Comparison of ENCODE assay signal across 20 cellular contexts in the genomic region with DNA sequence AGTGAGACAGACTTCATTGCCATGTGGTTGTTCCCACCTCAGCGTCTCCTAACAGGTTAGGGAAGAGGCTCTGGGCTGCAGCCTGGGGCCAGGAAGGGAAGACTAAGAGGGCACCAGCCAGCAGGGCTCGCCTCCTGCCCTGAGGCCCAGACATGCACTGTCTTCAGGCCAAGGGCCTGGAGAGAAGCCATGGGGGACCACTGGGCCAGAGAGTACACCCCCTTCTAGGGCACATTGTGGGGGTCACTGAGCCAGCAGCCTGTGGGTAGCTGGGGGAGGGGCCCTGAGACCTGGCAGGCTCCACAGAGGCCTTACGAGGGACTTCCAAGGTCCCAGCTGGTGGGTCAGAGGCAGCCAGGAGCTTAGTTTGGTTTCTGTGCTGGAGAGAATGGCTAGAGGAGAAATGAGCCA. TPM values are rescaled to one million over a fixed set of nuclear protein-coding genes. Genes with fewer than 3 reads are reported as not detected.
A peak's percentile ranks its signal among the peaks of the same experiment; 100 is the strongest.
DNase-seq lines count a peak whose midpoint lies in the region; ATAC-seq and TF ChIP-seq lines count a peak whose summit lies in the region.
"Had no signal": no experiment of that assay in that cellular context is flagged by ENCODE, and none has a peak within 500 bp of the region (broad histone marks: within the 10 kb centered on the region; RNA-seq: fewer than 3 reads in every experiment).

No MANE protein-coding gene starts in this region.

- H3K36me3 ChIP-seq in lower lobe of right lung: no peaks in the 10 kb centered on the region
- no peaks in the 10 kb centered on the region for H3K36me3 ChIP-seq in testis (ENCODE audit: low read depth, missing control alignments)

- H3K4me1 ChIP-seq in lower lobe of right lung: peaks cover 14% of the 10 kb centered on the region
- H3K4me1 ChIP-seq in testis: peaks cover 39% of the 10 kb centered on the region
- H3K4me1 ChIP-seq: Peyer's patch had no signal

- peak in 1 of 10 donors; percentile 68 for DNase-seq in dorsolateral prefrontal cortex
- DNase-seq in lower lobe of right lung: no peak
- no peak for DNase-seq in testis
- DNase-seq in activated CD4-positive, alpha-beta T cell treated with anti-CD3 and anti-CD28 coated beads, Interleukin-2, amount 50 U/mL, for 48 hours: no peak
- DNase-seq in activated naive CD8-positive, alpha-beta T cell treated with anti-CD3 and anti-CD28 coated beads for 36 hours: no peak
- DNase-seq: GDM1; H9; MV-4-11; NCI-H1417; NCI-H187; NCI-H2107; NCI-H510A; NCI-H748 treated with DMSO at 0.1 percent for 48 hours; NK-92 treated with Interleukin-12 subunit alpha and Interleukin-12 subunit beta, amount 100 ng/mL, for 24 hours; Peyer's patch had no signal

- no peak for TF ChIP-seq POLR2A in testis (IDR thresholded peaks at IDR 0.05)

- intact Hi-C loops in dorsolateral prefrontal cortex (cut with DNase I) (loop anchor here in 1 of 2 donors (10.0 kb wide), 1 partner anchor 243 kb away; a partner anchor contains a TSS), lower lobe of right lung (cut with DNase I) (no loop called here), testis (cut with DNase I; ENCODE audit: low total_unique reads) (no loop called here)

- 60% methylated on average over 2 to 3 of the region's 3 CpGs for WGBS in testis, 2 donors

- H3K4me3 Mint-ChIP-seq in activated naive CD8-positive, alpha-beta T cell treated with anti-CD3 and anti-CD28 coated beads for 36 hours: no peak overlapping the region
- H3K4me3 Mint-ChIP-seq: CD14-positive monocyte, H9 had no signal

- H3K27me3 Mint-ChIP-seq in activated naive CD8-positive, alpha-beta T cell treated with anti-CD3 and anti-CD28 coated beads for 36 hours: no peaks in the 10 kb centered on the region

- no peaks in the 10 kb centered on the region for H3K36me3 Mint-ChIP-seq in activated naive CD8-positive, alpha-beta T cell treated with anti-CD3 and anti-CD28 coated beads for 36 hours

- H3K9me3 Mint-ChIP-seq in activated naive CD8-positive, alpha-beta T cell treated with anti-CD3 and anti-CD28 coated beads for 36 hours: no peaks in the 10 kb centered on the region
- H3K9me3 Mint-ChIP-seq: H9 had no signal

- TF ChIP-seq CTCF in dorsolateral prefrontal cortex (IDR thresholded peaks at IDR 0.05 in 54 of 56, conservative IDR thresholded peaks at IDR 0.05 in 2 of 56; ENCODE audit: low read depth in 1 of 56, partially characterized antibody in 56 of 56) (no peak), lower lobe of right lung (IDR thresholded peaks at IDR 0.05) (no peak), testis (IDR thresholded peaks at IDR 0.05) (no peak)

- H3K27ac Mint-ChIP-seq in activated naive CD8-positive, alpha-beta T cell treated with anti-CD3 and anti-CD28 coated beads for 36 hours: no peak overlapping the region

- no peak overlapping the region for H3K4me3 ChIP-seq in dorsolateral prefrontal cortex
- no peak overlapping the region for H3K4me3 ChIP-seq in lower lobe of right lung
- H3K4me3 ChIP-seq in testis: no peak overlapping the region
- H3K4me3 ChIP-seq: Peyer's patch had no signal

- ATAC-seq in lower lobe of right lung (no peak), HG02870 (IDR thresholded peaks at IDR 0.05; ENCODE audit: unreplicated experiment) (no peak)

- H3K4me1 Mint-ChIP-seq in activated naive CD8-positive, alpha-beta T cell treated with anti-CD3 and anti-CD28 coated beads for 36 hours: no peaks in the 10 kb centered on the region
- H3K4me1 Mint-ChIP-seq: CD14-positive monocyte had no signal

- H3K27ac ChIP-seq in angular gyrus (ENCODE audit: low read depth, low read length) (peak overlapping the region; percentile 72), dorsolateral prefrontal cortex (peak overlapping the region in 49 of 59 donors; percentile 0 to 98 (median 65)), lower lobe of right lung (peak overlapping the region; percentile 6), testis (peak overlapping the region; percentile 1 to 74)
- H3K27ac ChIP-seq: HL-60, KMS-11, Peyer's patch had no signal

- no peaks in the 10 kb centered on the region for H3K9me3 ChIP-seq in lower lobe of right lung
- H3K9me3 ChIP-seq in testis: no peaks in the 10 kb centered on the region
- H3K9me3 ChIP-seq: Peyer's patch had no signal

- H3K27me3 ChIP-seq in dorsolateral prefrontal cortex (no peaks in the 10 kb centered on the region), lower lobe of right lung (ENCODE audit: low read depth) (no peaks in the 10 kb centered on the region), testis (no peaks in the 10 kb centered on the region)
- H3K27me3 ChIP-seq: Peyer's patch had no signal

RNA-seq across cellular contexts. Expression of gene MYRF, which starts 25.0 kb away (rescaled TPM):
- total RNA-seq in dorsolateral prefrontal cortex (100 to 1,000 TPM in 87 of 120 experiments, 10 to 100 TPM in 33; 23.0 to 708 (median 141) TPM), lower lobe of right lung (37.9 TPM), testis (10 to 100 TPM in 1 of 2 donors, 1 to 10 TPM in 1; 9.2 to 10.7 TPM)
- 15.2 TPM for polyA plus RNA-seq in testis (ENCODE audit: insufficient read depth, low read depth, low replicate concordance)
- under 1 TPM; 0.68 to 0.70 TPM for total RNA-seq in activated naive CD8-positive, alpha-beta T cell treated with anti-CD3 and anti-CD28 coated beads for 36 hours

RNA-seq across cellular contexts. Expression of gene DAGLA, which starts 47.2 kb away (rescaled TPM):
- total RNA-seq in dorsolateral prefrontal cortex: 10 to 100 TPM; 12.9 to 58.9 (median 36.2) TPM
- total RNA-seq in lower lobe of right lung: 7.1 TPM
- total RNA-seq in testis: 1 to 10 TPM; 7.1 to 8.3 TPM
- polyA plus RNA-seq in testis (ENCODE audit: insufficient read depth, low read depth, low replicate concordance): 5.1 TPM
- total RNA-seq in activated naive CD8-positive, alpha-beta T cell treated with anti-CD3 and anti-CD28 coated beads for 36 hours: under 1 TPM; 0.12 to 0.22 TPM

Comparison
In these comparisons a context has a peak if more than half of its experiments do, and no peak if none do; other contexts are left out.
1. H3K27ac ChIP-seq: peak in every context shown above with its lines; median percentile 72 in angular gyrus; 65 in dorsolateral prefrontal cortex; 38 in testis; 6 in lower lobe of right lung.
2. RNA of gene MYRF, which starts 25.0 kb away (total RNA-seq): 23.0 to 708 TPM in dorsolateral prefrontal cortex, 37.9 TPM in lower lobe of right lung (single experiment) and 9.2 to 10.7 TPM in testis; 0.68 to 0.70 TPM in activated naive CD8-positive, alpha-beta T cell treated with anti-CD3 and anti-CD28 coated beads for 36 hours; every median in the first group is over 4 times any median in the second.